ENCODE assay signal across 1 cellular context in genomic region chr19:6737284-6737872, GRCh38.
TF ChIP-seq lines count a peak whose summit lies in the region.

GPR108 (minus strand) TSS chr19:6737580; CDS start chr19:6737576, 4 bp downstream.

TF ChIP-seq in GM12878, 131 proteins besides CTCF, POLR2A, EP300 and RAD21 (continued from another document and continues in another):
- no peak for TF ChIP-seq E2F8 (IDR thresholded peaks at IDR 0.05; ENCODE audit: low read depth, partially characterized antibody)
- peak; percentile 76 for TF ChIP-seq RFX5 (IDR thresholded peaks at IDR 0.05; ENCODE audit: low read depth, low read length)
- peak; percentile 93 for TF ChIP-seq NBN (IDR thresholded peaks at IDR 0.05)
- no peak for TF ChIP-seq SUPT20H (IDR thresholded peaks at IDR 0.05; ENCODE audit: borderline replicate concordance, control insufficient read depth, low read depth, low read length)
- 0 out of 2 replicates have a peak, but pooled peaks have one; percentile 20 for TF ChIP-seq PML (IDR thresholded peaks at IDR 0.05; ENCODE audit: low read length)
- peak; percentile 100 for TF ChIP-seq FOXK2 (IDR thresholded peaks at IDR 0.05)
- TF ChIP-seq CBX5 (IDR thresholded peaks at IDR 0.05; ENCODE audit: low read depth) = peak; percentile 63; the same call in 1 of the 2 replicates
- peak; percentile 65 for TF ChIP-seq HCFC1 (IDR thresholded peaks at IDR 0.05; ENCODE audit: low read length)
- TF ChIP-seq CBFB (IDR thresholded peaks at IDR 0.05; ENCODE audit: low read depth) = no peak
- TF ChIP-seq IKZF2 (IDR thresholded peaks at IDR 0.05) = 0 out of 4 replicates have a peak, but pooled peaks of 1 of the 2 experiments have one; percentile 9
- TF ChIP-seq HDAC6 (IDR thresholded peaks at IDR 0.05; ENCODE audit: unreplicated experiment) = no peak
- peak; percentile 85 for TF ChIP-seq NR2C1 (IDR thresholded peaks at IDR 0.05)
- TF ChIP-seq, protein P1, sequence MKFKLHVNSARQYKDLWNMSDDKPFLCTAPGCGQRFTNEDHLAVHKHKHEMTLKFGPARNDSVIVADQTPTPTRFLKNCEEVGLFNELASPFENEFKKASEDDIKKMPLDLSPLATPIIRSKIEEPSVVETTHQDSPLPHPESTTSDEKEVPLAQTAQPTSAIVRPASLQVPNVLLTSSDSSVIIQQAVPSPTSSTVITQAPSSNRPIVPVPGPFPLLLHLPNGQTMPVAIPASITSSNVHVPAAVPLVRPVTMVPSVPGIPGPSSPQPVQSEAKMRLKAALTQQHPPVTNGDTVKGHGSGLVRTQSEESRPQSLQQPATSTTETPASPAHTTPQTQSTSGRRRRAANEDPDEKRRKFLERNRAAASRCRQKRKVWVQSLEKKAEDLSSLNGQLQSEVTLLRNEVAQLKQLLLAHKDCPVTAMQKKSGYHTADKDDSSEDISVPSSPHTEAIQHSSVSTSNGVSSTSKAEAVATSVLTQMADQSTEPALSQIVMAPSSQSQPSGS (IDR thresholded peaks at IDR 0.05; ENCODE audit: low read length) = no peak
- peak; percentile 82 for TF ChIP-seq GABPA (IDR thresholded peaks at IDR 0.05; ENCODE audit: low read depth)
- peak; percentile 87 for TF ChIP-seq NFYA (IDR thresholded peaks at IDR 0.05; ENCODE audit: borderline replicate concordance, low read depth, low read length)
- no peak for TF ChIP-seq TCF3 (IDR thresholded peaks at IDR 0.05; ENCODE audit: borderline replicate concordance, insufficient read depth, low read depth, low read length)
- no peak for TF ChIP-seq MYC (IDR thresholded peaks at IDR 0.05; ENCODE audit: insufficient read depth, insufficient read length, insufficient replicate concordance, low read length, severe bottlenecking)
- TF ChIP-seq DPF2 (IDR thresholded peaks at IDR 0.05) = peak; percentile 99
- TF ChIP-seq SMAD5 (IDR thresholded peaks at IDR 0.05; ENCODE audit: low read depth) = no peak
- TF ChIP-seq NR2F1 (conservative IDR thresholded peaks at IDR 0.05) = peak; percentile 65
- no peak for TF ChIP-seq ZNF592 (IDR thresholded peaks at IDR 0.05)
- no peak for TF ChIP-seq RBBP5 (conservative IDR thresholded peaks at IDR 0.05)
- TF ChIP-seq ZBED1 (IDR thresholded peaks at IDR 0.05; ENCODE audit: borderline replicate concordance) = no peak
- no peak for TF ChIP-seq HSF1 (IDR thresholded peaks at IDR 0.05; ENCODE audit: low read depth, low read length)
- TF ChIP-seq RUNX3 (IDR thresholded peaks at IDR 0.05; ENCODE audit: low read length) = peak; percentile 41; the same call in 1 of the 2 replicates
- TF ChIP-seq ZBTB11 (CRISPR knock-in tag; IDR thresholded peaks at IDR 0.05) = peak; percentile 77
- no peak for TF ChIP-seq PAX8 (IDR thresholded peaks at IDR 0.05)
- TF ChIP-seq TCF12 (IDR thresholded peaks at IDR 0.05; ENCODE audit: low read depth, low read length) = no peak
- no peak for TF ChIP-seq SMAD1 (IDR thresholded peaks at IDR 0.05; ENCODE audit: low read depth, partially characterized antibody)
- TF ChIP-seq FOS (IDR thresholded peaks at IDR 0.05; ENCODE audit: borderline replicate concordance, extremely low read depth, insufficient read length) = peak; percentile 95
- no peak for TF ChIP-seq SUZ12 (IDR thresholded peaks at IDR 0.05; ENCODE audit: unreplicated experiment)
- TF ChIP-seq TCF7 (IDR thresholded peaks at IDR 0.05; ENCODE audit: borderline replicate concordance) = no peak
- TF ChIP-seq POLR2AphosphoS5 (IDR thresholded peaks at IDR 0.05; ENCODE audit: low read length) = no peak
- 0 out of 2 replicates have a peak, but pooled peaks have one; percentile 33 for TF ChIP-seq ASH2L (IDR thresholded peaks at IDR 0.05; ENCODE audit: borderline replicate concordance, low read depth)
- no peak for TF ChIP-seq CHD4 (IDR thresholded peaks at IDR 0.05)
- TF ChIP-seq MTA3 (IDR thresholded peaks at IDR 0.05; ENCODE audit: borderline replicate concordance, low read length) = no peak
- TF ChIP-seq, protein P2, sequence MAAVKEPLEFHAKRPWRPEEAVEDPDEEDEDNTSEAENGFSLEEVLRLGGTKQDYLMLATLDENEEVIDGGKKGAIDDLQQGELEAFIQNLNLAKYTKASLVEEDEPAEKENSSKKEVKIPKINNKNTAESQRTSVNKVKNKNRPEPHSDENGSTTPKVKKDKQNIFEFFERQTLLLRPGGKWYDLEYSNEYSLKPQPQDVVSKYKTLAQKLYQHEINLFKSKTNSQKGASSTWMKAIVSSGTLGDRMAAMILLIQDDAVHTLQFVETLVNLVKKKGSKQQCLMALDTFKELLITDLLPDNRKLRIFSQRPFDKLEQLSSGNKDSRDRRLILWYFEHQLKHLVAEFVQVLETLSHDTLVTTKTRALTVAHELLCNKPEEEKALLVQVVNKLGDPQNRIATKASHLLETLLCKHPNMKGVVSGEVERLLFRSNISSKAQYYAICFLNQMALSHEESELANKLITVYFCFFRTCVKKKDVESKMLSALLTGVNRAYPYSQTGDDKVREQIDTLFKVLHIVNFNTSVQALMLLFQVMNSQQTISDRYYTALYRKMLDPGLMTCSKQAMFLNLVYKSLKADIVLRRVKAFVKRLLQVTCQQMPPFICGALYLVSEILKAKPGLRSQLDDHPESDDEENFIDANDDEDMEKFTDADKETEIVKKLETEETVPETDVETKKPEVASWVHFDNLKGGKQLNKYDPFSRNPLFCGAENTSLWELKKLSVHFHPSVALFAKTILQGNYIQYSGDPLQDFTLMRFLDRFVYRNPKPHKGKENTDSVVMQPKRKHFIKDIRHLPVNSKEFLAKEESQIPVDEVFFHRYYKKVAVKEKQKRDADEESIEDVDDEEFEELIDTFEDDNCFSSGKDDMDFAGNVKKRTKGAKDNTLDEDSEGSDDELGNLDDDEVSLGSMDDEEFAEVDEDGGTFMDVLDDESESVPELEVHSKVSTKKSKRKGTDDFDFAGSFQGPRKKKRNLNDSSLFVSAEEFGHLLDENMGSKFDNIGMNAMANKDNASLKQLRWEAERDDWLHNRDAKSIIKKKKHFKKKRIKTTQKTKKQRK (IDR thresholded peaks at IDR 0.05; ENCODE audit: low read depth, low read length) = peak; percentile 98
- TF ChIP-seq PKNOX1 (IDR thresholded peaks at IDR 0.05) = peak; percentile 100
- no peak for TF ChIP-seq ZBTB4 (CRISPR knock-in tag; IDR thresholded peaks at IDR 0.05)
- no peak for TF ChIP-seq KAT2A (conservative IDR thresholded peaks at IDR 0.05; ENCODE audit: control insufficient read depth, low read depth, low read length)
- no peak for TF ChIP-seq PAX5 (IDR thresholded peaks at IDR 0.05; ENCODE audit: borderline replicate concordance, low read depth, low read length)
- no peak; the same call in 1 of the 2 replicates for TF ChIP-seq TAF1 (IDR thresholded peaks at IDR 0.05; ENCODE audit: borderline replicate concordance, low read depth, low read length)
